Comparison of ENCODE assay signal across 1 cellular context in the genomic region with DNA sequence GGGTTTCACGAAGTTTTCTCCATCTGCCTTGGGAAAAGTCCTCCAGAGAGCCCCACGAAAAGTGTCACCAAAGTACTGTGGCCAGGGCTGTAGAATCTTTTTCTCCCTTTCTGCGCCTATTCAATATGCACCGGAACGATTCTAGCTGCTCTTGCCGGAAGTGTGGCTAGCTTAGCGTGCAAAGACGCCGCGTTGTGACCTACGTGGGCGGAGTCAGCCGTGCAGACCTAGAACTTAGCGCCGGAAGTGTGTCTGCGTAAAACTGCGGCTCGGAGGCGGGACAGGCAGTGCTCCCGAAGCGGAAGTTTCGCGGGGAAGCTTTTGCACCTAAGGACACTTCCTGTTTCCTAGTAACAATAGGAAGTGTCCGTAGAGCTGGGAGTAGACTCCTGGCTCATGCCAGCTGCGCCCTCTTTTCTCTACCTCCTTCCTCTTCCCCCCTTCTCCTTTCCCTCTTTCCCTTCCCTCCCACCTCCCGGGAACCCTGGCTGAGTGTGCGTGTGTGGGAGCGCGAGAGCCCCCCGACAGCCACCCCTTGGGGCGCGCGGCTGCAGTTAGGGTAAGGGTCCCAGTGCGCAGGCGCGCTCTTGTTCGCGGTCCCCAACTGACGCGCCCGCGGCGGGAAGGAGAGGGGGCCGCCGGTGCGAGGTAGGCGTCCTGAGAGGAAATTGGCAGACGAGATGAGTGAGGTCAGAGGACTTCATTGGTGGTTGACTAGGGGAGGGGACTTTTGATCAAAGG.
TF ChIP-seq lines count a peak whose summit lies in the region.

Gene ZNF646, plus strand, starts transcription at position 350 of the 741 bp plus-strand sequence. CDS start 1,903 bp downstream, outside the sequence.
Gene ZNF668, minus strand, starts transcription at position 168 of the 741 bp plus-strand sequence. CDS start 9,781 bp downstream, outside the sequence.

TF ChIP-seq in H1, 55 proteins besides CTCF, POLR2A, EP300 and RAD21:
- TF ChIP-seq SIX5 (IDR thresholded peaks at IDR 0.05; ENCODE audit: low read depth, low read length) (peak; percentile 20; the same call in 1 of the 2 replicates), SP4 (IDR thresholded peaks at IDR 0.05; ENCODE audit: low read length) (no peak), JUND (IDR thresholded peaks at IDR 0.05; ENCODE audit: low read length) (no peak), USF2 (IDR thresholded peaks at IDR 0.05; ENCODE audit: low read length) (no peak), PHF8 (conservative IDR thresholded peaks at IDR 0.05; ENCODE audit: low read depth, low read length) (peak; percentile 96), POU5F1 (IDR thresholded peaks at IDR 0.05; ENCODE audit: low read depth, low read length) (no peak), KDM4A (IDR thresholded peaks at IDR 0.05; ENCODE audit: low read depth, low read length, severe bottlenecking) (no peak), TBP (IDR thresholded peaks at IDR 0.05; ENCODE audit: low read depth, low read length) (peak; percentile 81), SUZ12 (IDR thresholded peaks at IDR 0.05; ENCODE audit: low read length) (no peak), SIN3A (conservative IDR thresholded peaks at IDR 0.05 in 1 of 2, IDR thresholded peaks at IDR 0.05 in 1 of 2; ENCODE audit: low read depth in 1 of 2, low read length in 2 of 2) (peak in 1 of 2 experiments; percentile 82; a peak in 3 of 4 replicates), FOSL1 (IDR thresholded peaks at IDR 0.05; ENCODE audit: insufficient read depth, low read depth, low read length) (no peak), SP1 (IDR thresholded peaks at IDR 0.05; ENCODE audit: low read depth, low read length) (peak; percentile 88), CHD1 (IDR thresholded peaks at IDR 0.05; ENCODE audit: low read depth, low read length) (no peak), GABPA (IDR thresholded peaks at IDR 0.05; ENCODE audit: borderline replicate concordance, insufficient read depth, low read length) (peak; percentile 100), SP2 (IDR thresholded peaks at IDR 0.05; ENCODE audit: low read length) (no peak), TAF1 (IDR thresholded peaks at IDR 0.05; ENCODE audit: low read depth, low read length) (peak; percentile 76; the same call in 1 of the 2 replicates), HDAC2 (IDR thresholded peaks at IDR 0.05; ENCODE audit: borderline replicate concordance in 1 of 2, low read depth in 2 of 2, low read length in 2 of 2) (no peak; a peak in 1 of 4 replicates), NANOG (IDR thresholded peaks at IDR 0.05; ENCODE audit: insufficient read depth, low read depth, low read length, poor library complexity, severe bottlenecking) (no peak), CBX8 (IDR thresholded peaks at IDR 0.05; ENCODE audit: borderline replicate concordance, low read depth, low read length) (no peak), ZNF274 (IDR thresholded peaks at IDR 0.05; ENCODE audit: borderline replicate concordance, extremely low read depth, low read length) (no peak), BRCA1 (IDR thresholded peaks at IDR 0.05; ENCODE audit: low read depth, low read length) (no peak), MAFK (IDR thresholded peaks at IDR 0.05; ENCODE audit: low read depth, low read length) (no peak), SAP30 (IDR thresholded peaks at IDR 0.05; ENCODE audit: insufficient read depth, insufficient replicate concordance, low read length) (peak; percentile 84), RFX5 (IDR thresholded peaks at IDR 0.05; ENCODE audit: borderline replicate concordance, low read depth, low read length) (no peak), GTF2F1 (IDR thresholded peaks at IDR 0.05; ENCODE audit: borderline replicate concordance, low read depth, low read length) (peak; percentile 87), TEAD4 (IDR thresholded peaks at IDR 0.05; ENCODE audit: low read depth, low read length) (no peak), TAF7 (optimal IDR thresholded peaks at IDR 0.05; ENCODE audit: borderline replicate concordance, low read depth, low read length) (peak; percentile 61), JUN (IDR thresholded peaks at IDR 0.05; ENCODE audit: low read depth, low read length) (no peak), CHD2 (IDR thresholded peaks at IDR 0.05; ENCODE audit: low read length) (no peak), YY1 (IDR thresholded peaks at IDR 0.05; ENCODE audit: low read depth, low read length) (0 out of 2 replicates have a peak, but pooled peaks have one; percentile 2), RBBP5 (IDR thresholded peaks at IDR 0.05; ENCODE audit: borderline replicate concordance, low read depth, low read length) (no peak), ATF2 (IDR thresholded peaks at IDR 0.05; ENCODE audit: low read length) (no peak), CEBPB (IDR thresholded peaks at IDR 0.05; ENCODE audit: low read depth, low read length) (no peak), E2F6 (IDR thresholded peaks at IDR 0.05) (no peak), NRF1 (IDR thresholded peaks at IDR 0.05; ENCODE audit: low read depth, low read length) (peak; percentile 44), EGR1 (IDR thresholded peaks at IDR 0.05; ENCODE audit: borderline replicate concordance, low read depth, low read length) (peak; percentile 94), KDM5A (IDR thresholded peaks at IDR 0.05; ENCODE audit: low read length) (0 out of 2 replicates have a peak, but pooled peaks have one; percentile 61), SRF (IDR thresholded peaks at IDR 0.05; ENCODE audit: low read depth, low read length) (0 out of 2 replicates have a peak, but pooled peaks have one; percentile 8), TCF12 (IDR thresholded peaks at IDR 0.05; ENCODE audit: low read depth, low read length) (no peak), CREB1 (IDR thresholded peaks at IDR 0.05) (peak; percentile 93), KDM1A (IDR thresholded peaks at IDR 0.05; ENCODE audit: borderline replicate concordance, low read length) (no peak), POLR2AphosphoS5 (IDR thresholded peaks at IDR 0.05; ENCODE audit: low read depth, low read length) (peak; percentile 53), MAX (IDR thresholded peaks at IDR 0.05) (peak; percentile 31; the same call in 1 of the 2 replicates)
- TF ChIP-seq, protein P1, sequence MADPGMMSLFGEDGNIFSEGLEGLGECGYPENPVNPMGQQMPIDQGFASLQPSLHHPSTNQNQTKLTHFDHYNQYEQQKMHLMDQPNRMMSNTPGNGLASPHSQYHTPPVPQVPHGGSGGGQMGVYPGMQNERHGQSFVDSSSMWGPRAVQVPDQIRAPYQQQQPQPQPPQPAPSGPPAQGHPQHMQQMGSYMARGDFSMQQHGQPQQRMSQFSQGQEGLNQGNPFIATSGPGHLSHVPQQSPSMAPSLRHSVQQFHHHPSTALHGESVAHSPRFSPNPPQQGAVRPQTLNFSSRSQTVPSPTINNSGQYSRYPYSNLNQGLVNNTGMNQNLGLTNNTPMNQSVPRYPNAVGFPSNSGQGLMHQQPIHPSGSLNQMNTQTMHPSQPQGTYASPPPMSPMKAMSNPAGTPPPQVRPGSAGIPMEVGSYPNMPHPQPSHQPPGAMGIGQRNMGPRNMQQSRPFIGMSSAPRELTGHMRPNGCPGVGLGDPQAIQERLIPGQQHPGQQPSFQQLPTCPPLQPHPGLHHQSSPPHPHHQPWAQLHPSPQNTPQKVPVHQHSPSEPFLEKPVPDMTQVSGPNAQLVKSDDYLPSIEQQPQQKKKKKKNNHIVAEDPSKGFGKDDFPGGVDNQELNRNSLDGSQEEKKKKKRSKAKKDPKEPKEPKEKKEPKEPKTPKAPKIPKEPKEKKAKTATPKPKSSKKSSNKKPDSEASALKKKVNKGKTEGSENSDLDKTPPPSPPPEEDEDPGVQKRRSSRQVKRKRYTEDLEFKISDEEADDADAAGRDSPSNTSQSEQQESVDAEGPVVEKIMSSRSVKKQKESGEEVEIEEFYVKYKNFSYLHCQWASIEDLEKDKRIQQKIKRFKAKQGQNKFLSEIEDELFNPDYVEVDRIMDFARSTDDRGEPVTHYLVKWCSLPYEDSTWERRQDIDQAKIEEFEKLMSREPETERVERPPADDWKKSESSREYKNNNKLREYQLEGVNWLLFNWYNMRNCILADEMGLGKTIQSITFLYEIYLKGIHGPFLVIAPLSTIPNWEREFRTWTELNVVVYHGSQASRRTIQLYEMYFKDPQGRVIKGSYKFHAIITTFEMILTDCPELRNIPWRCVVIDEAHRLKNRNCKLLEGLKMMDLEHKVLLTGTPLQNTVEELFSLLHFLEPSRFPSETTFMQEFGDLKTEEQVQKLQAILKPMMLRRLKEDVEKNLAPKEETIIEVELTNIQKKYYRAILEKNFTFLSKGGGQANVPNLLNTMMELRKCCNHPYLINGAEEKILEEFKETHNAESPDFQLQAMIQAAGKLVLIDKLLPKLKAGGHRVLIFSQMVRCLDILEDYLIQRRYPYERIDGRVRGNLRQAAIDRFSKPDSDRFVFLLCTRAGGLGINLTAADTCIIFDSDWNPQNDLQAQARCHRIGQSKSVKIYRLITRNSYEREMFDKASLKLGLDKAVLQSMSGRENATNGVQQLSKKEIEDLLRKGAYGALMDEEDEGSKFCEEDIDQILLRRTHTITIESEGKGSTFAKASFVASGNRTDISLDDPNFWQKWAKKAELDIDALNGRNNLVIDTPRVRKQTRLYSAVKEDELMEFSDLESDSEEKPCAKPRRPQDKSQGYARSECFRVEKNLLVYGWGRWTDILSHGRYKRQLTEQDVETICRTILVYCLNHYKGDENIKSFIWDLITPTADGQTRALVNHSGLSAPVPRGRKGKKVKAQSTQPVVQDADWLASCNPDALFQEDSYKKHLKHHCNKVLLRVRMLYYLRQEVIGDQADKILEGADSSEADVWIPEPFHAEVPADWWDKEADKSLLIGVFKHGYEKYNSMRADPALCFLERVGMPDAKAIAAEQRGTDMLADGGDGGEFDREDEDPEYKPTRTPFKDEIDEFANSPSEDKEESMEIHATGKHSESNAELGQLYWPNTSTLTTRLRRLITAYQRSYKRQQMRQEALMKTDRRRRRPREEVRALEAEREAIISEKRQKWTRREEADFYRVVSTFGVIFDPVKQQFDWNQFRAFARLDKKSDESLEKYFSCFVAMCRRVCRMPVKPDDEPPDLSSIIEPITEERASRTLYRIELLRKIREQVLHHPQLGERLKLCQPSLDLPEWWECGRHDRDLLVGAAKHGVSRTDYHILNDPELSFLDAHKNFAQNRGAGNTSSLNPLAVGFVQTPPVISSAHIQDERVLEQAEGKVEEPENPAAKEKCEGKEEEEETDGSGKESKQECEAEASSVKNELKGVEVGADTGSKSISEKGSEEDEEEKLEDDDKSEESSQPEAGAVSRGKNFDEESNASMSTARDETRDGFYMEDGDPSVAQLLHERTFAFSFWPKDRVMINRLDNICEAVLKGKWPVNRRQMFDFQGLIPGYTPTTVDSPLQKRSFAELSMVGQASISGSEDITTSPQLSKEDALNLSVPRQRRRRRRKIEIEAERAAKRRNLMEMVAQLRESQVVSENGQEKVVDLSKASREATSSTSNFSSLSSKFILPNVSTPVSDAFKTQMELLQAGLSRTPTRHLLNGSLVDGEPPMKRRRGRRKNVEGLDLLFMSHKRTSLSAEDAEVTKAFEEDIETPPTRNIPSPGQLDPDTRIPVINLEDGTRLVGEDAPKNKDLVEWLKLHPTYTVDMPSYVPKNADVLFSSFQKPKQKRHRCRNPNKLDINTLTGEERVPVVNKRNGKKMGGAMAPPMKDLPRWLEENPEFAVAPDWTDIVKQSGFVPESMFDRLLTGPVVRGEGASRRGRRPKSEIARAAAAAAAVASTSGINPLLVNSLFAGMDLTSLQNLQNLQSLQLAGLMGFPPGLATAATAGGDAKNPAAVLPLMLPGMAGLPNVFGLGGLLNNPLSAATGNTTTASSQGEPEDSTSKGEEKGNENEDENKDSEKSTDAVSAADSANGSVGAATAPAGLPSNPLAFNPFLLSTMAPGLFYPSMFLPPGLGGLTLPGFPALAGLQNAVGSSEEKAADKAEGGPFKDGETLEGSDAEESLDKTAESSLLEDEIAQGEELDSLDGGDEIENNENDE (IDR thresholded peaks at IDR 0.05; ENCODE audit: insufficient replicate concordance, low read length): no peak
- TF ChIP-seq, protein P2, sequence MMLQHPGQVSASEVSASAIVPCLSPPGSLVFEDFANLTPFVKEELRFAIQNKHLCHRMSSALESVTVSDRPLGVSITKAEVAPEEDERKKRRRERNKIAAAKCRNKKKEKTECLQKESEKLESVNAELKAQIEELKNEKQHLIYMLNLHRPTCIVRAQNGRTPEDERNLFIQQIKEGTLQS (IDR thresholded peaks at IDR 0.05; ENCODE audit: insufficient read depth, low read depth, low read length): no peak
